Comparison of ENCODE assay signal across 2 cellular contexts in the genomic region with DNA sequence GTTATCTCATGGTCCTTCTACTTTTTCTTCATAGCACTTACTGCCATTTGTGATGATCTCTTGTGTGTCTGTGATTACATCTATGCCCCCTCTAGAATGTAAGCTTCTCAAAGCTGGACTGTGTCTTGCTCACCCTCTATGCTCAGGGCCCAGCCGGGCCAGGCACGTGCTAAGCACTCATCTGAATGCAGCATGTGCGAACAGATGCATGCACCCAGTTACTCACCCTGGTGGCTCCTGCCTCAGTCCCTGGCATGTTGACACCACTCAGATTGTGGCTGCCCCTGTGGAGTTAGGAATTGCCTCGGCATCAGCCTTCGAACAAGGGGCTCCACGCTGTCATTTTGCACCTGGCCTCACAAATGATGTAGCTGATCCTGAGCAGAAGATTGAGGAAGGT.
TF ChIP-seq lines count a peak whose summit lies in the region.

No MANE protein-coding gene starts in this region.

TF ChIP-seq in HepG2, 621 proteins besides CTCF, POLR2A, EP300 and RAD21 (continues in another document):
- TF ChIP-seq BHLHE40 (IDR thresholded peaks at IDR 0.05; ENCODE audit: low read length) (peak; percentile 64), JUNB (CRISPR knock-in tag; IDR thresholded peaks at IDR 0.05; ENCODE audit: borderline replicate concordance) (no peak), TP53 (CRISPR knock-in tag; conservative IDR thresholded peaks at IDR 0.05) (no peak), KDM5A (IDR thresholded peaks at IDR 0.05; ENCODE audit: borderline replicate concordance, low read length) (no peak), TOPORS (CRISPR knock-in tag; IDR thresholded peaks at IDR 0.05) (no peak), ZNF431 (CRISPR knock-in tag; IDR thresholded peaks at IDR 0.05; ENCODE audit: borderline replicate concordance, low read depth) (no peak), RBM39 (IDR thresholded peaks at IDR 0.05; ENCODE audit: low read depth, low read length, poor library complexity, severe bottlenecking) (no peak), SOX13 (IDR thresholded peaks at IDR 0.05) (no peak), SOX13 (CRISPR knock-in tag; conservative IDR thresholded peaks at IDR 0.05 in 1 of 2, IDR thresholded peaks at IDR 0.05 in 1 of 2) (no peak), ZNF629 (CRISPR knock-in tag; conservative IDR thresholded peaks at IDR 0.05) (no peak)
- TF ChIP-seq, protein P1, sequence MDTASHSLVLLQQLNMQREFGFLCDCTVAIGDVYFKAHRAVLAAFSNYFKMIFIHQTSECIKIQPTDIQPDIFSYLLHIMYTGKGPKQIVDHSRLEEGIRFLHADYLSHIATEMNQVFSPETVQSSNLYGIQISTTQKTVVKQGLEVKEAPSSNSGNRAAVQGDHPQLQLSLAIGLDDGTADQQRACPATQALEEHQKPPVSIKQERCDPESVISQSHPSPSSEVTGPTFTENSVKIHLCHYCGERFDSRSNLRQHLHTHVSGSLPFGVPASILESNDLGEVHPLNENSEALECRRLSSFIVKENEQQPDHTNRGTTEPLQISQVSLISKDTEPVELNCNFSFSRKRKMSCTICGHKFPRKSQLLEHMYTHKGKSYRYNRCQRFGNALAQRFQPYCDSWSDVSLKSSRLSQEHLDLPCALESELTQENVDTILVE (CRISPR knock-in tag; IDR thresholded peaks at IDR 0.05): no peak
- TF ChIP-seq, protein P2, sequence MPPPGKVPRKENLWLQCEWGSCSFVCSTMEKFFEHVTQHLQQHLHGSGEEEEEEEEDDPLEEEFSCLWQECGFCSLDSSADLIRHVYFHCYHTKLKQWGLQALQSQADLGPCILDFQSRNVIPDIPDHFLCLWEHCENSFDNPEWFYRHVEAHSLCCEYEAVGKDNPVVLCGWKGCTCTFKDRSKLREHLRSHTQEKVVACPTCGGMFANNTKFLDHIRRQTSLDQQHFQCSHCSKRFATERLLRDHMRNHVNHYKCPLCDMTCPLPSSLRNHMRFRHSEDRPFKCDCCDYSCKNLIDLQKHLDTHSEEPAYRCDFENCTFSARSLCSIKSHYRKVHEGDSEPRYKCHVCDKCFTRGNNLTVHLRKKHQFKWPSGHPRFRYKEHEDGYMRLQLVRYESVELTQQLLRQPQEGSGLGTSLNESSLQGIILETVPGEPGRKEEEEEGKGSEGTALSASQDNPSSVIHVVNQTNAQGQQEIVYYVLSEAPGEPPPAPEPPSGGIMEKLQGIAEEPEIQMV (CRISPR knock-in tag; IDR thresholded peaks at IDR 0.05; ENCODE audit: low read depth): no peak
- TF ChIP-seq, protein P3, sequence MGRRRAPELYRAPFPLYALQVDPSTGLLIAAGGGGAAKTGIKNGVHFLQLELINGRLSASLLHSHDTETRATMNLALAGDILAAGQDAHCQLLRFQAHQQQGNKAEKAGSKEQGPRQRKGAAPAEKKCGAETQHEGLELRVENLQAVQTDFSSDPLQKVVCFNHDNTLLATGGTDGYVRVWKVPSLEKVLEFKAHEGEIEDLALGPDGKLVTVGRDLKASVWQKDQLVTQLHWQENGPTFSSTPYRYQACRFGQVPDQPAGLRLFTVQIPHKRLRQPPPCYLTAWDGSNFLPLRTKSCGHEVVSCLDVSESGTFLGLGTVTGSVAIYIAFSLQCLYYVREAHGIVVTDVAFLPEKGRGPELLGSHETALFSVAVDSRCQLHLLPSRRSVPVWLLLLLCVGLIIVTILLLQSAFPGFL (CRISPR knock-in tag; IDR thresholded peaks at IDR 0.05): no peak
- TF ChIP-seq, protein P4, sequence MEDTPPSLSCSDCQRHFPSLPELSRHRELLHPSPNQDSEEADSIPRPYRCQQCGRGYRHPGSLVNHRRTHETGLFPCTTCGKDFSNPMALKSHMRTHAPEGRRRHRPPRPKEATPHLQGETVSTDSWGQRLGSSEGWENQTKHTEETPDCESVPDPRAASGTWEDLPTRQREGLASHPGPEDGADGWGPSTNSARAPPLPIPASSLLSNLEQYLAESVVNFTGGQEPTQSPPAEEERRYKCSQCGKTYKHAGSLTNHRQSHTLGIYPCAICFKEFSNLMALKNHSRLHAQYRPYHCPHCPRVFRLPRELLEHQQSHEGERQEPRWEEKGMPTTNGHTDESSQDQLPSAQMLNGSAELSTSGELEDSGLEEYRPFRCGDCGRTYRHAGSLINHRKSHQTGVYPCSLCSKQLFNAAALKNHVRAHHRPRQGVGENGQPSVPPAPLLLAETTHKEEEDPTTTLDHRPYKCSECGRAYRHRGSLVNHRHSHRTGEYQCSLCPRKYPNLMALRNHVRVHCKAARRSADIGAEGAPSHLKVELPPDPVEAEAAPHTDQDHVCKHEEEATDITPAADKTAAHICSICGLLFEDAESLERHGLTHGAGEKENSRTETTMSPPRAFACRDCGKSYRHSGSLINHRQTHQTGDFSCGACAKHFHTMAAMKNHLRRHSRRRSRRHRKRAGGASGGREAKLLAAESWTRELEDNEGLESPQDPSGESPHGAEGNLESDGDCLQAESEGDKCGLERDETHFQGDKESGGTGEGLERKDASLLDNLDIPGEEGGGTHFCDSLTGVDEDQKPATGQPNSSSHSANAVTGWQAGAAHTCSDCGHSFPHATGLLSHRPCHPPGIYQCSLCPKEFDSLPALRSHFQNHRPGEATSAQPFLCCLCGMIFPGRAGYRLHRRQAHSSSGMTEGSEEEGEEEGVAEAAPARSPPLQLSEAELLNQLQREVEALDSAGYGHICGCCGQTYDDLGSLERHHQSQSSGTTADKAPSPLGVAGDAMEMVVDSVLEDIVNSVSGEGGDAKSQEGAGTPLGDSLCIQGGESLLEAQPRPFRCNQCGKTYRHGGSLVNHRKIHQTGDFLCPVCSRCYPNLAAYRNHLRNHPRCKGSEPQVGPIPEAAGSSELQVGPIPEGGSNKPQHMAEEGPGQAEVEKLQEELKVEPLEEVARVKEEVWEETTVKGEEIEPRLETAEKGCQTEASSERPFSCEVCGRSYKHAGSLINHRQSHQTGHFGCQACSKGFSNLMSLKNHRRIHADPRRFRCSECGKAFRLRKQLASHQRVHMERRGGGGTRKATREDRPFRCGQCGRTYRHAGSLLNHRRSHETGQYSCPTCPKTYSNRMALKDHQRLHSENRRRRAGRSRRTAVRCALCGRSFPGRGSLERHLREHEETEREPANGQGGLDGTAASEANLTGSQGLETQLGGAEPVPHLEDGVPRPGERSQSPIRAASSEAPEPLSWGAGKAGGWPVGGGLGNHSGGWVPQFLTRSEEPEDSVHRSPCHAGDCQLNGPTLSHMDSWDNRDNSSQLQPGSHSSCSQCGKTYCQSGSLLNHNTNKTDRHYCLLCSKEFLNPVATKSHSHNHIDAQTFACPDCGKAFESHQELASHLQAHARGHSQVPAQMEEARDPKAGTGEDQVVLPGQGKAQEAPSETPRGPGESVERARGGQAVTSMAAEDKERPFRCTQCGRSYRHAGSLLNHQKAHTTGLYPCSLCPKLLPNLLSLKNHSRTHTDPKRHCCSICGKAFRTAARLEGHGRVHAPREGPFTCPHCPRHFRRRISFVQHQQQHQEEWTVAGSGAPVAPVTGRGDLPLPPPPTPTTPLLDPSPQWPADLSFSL (CRISPR knock-in tag; IDR thresholded peaks at IDR 0.05): no peak

TF ChIP-seq in GM12878, 131 proteins besides CTCF, POLR2A, EP300 and RAD21:
- TF ChIP-seq, protein P5, sequence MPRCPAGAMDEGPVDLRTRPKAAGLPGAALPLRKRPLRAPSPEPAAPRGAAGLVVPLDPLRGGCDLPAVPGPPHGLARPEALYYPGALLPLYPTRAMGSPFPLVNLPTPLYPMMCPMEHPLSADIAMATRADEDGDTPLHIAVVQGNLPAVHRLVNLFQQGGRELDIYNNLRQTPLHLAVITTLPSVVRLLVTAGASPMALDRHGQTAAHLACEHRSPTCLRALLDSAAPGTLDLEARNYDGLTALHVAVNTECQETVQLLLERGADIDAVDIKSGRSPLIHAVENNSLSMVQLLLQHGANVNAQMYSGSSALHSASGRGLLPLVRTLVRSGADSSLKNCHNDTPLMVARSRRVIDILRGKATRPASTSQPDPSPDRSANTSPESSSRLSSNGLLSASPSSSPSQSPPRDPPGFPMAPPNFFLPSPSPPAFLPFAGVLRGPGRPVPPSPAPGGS (IDR thresholded peaks at IDR 0.05; ENCODE audit: borderline replicate concordance, insufficient read depth, low read depth, low read length, poor library complexity, severe bottlenecking): peak; percentile 73
- TF ChIP-seq SRF (IDR thresholded peaks at IDR 0.05; ENCODE audit: low read depth in 2 of 2, low read length in 2 of 2): no peak
